19 cellular contexts compared by ENCODE assay signal in genomic region chr22:47997612-47998011, GRCh38.
DNase-seq lines count a peak whose midpoint lies in the region; ATAC-seq, FAIRE-seq and TF ChIP-seq lines count a peak whose summit lies in the region.
"Had no signal": no experiment of that assay in that cellular context is flagged by ENCODE, and none has a peak within 500 bp of the region (broad histone marks: within the 10 kb centered on the region; RNA-seq: fewer than 3 reads in every experiment).

No MANE protein-coding gene starts in this region.

- H3K4me1 ChIP-seq in HepG2 (ENCODE audit: insufficient read depth, low read length) (no peaks in the 10 kb centered on the region), right lobe of liver (no peaks in the 10 kb centered on the region), endodermal cell (ENCODE audit: control insufficient read depth, insufficient read depth, low read length) (no peaks in the 10 kb centered on the region)
- H3K4me1 ChIP-seq in CD4-positive, alpha-beta memory T cell (ENCODE audit: insufficient read depth, low read length), result no peaks in the 10 kb centered on the region
- H3K4me1 ChIP-seq: A549, HAP-1 had no signal

- no peak overlapping the region for H2AFZ ChIP-seq in HepG2 (ENCODE audit: low read length)

- H3K9me3 Mint-ChIP-seq in endodermal cell (peaks cover 24% of the 10 kb centered on the region), nephron progenitor cell (peaks cover 46% of the 10 kb centered on the region), MCF 10A (ENCODE audit: unreplicated experiment) (peaks cover 38% of the 10 kb centered on the region)
- no peaks in the 10 kb centered on the region for H3K9me3 Mint-ChIP-seq in CD4-positive, alpha-beta memory T cell
- H3K9me3 Mint-ChIP-seq: CD8-positive, alpha-beta memory T cell had no signal

- intact Hi-C loops in HepG2 (cut with micrococcal nuclease; ENCODE audit: unreplicated experiment) (no loop called here), right lobe of liver (cut with DNase I) (no loop called here), MCF 10A (cut with micrococcal nuclease) (no loop called here), left ventricle myocardium superior (cut with micrococcal nuclease) (no loop called here)
- intact Hi-C loops in CD4-positive, alpha-beta memory T cell (cut with micrococcal nuclease), result no loop called here

- TF ChIP-seq CTCF in HepG2 (CRISPR knock-in tag; IDR thresholded peaks at IDR 0.05) (no peak), right lobe of liver (IDR thresholded peaks at IDR 0.05) (no peak), endodermal cell (conservative IDR thresholded peaks at IDR 0.05) (no peak), nephron progenitor cell (IDR thresholded peaks at IDR 0.05) (no peak), MCF 10A (IDR thresholded peaks at IDR 0.05; ENCODE audit: unreplicated experiment) (no peak)

- H3K4me2 ChIP-seq in HepG2 (ENCODE audit: low read depth, low read length), result no peak overlapping the region
- H3K4me2 ChIP-seq: A549 had no signal

- 0% methylated on average over 2 of the region's 8 CpGs for WGBS in HepG2 (ENCODE audit: low lambda C conversion rate)
- 52% methylated on average over 5 of the region's 8 CpGs for WGBS in right lobe of liver (ENCODE audit: insufficient coverage, low coverage, low lambda C conversion rate, missing lambda C conversion rate)
- 88 to 90% methylated on average over 8 of the region's 8 CpGs for WGBS in endodermal cell (ENCODE audit: insufficient coverage in 1 of 2, insufficient read length in 1 of 2), 2 experiments

- TF ChIP-seq POLR2A in HepG2 (IDR thresholded peaks at IDR 0.05; ENCODE audit: insufficient read depth in 1 of 2, low read depth in 2 of 2, low read length in 2 of 2) (no peak), right lobe of liver (IDR thresholded peaks at IDR 0.05) (no peak)

- CTCF ChIA-PET in HepG2 (lab: Yijun Ruan, JAX; ENCODE audit: low intra/inter-chr PET ratio, low total read pairs) (no interaction called here), MCF 10A (lab: Yijun Ruan, JAX) (no interaction called here)
- CTCF ChIA-PET in CD4-positive, alpha-beta memory T cell (lab: Charles Lee; ENCODE audit: partially characterized antibody), result no interaction called here

- no peak for DNase-seq in HepG2 (ENCODE audit: low spot score)
- no peak for DNase-seq in right lobe of liver
- no peak for DNase-seq in endodermal cell
- no peak for DNase-seq in nephron progenitor cell
- DNase-seq in MCF 10A (ENCODE audit: unreplicated experiment), result no peak
- no peak for DNase-seq in left ventricle myocardium superior
- no peak for DNase-seq in CD4-positive, alpha-beta memory T cell
- DNase-seq in C1 segment of cervical spinal cord (lab: John Stamatoyannopoulos, UW), result no peak
- DNase-seq: AML-193; CD8-positive, alpha-beta memory T cell; COR-L47; DMS 273 treated with DMSO at 0.1 percent for 48 hours; DMS53 had no signal

- H4K20me1 ChIP-seq in HepG2 (ENCODE audit: insufficient read depth, low read length), result no peaks in the 10 kb centered on the region

- H3K4me1 Mint-ChIP-seq in endodermal cell, result peaks cover 12% of the 10 kb centered on the region
- peaks cover 9% of the 10 kb centered on the region for H3K4me1 Mint-ChIP-seq in nephron progenitor cell
- H3K4me1 Mint-ChIP-seq in MCF 10A (ENCODE audit: insufficient read depth, unreplicated experiment), result no peaks in the 10 kb centered on the region
- H3K4me1 Mint-ChIP-seq in CD4-positive, alpha-beta memory T cell, result no peaks in the 10 kb centered on the region
- H3K4me1 Mint-ChIP-seq: CD8-positive, alpha-beta memory T cell had no signal

- no peaks in the 10 kb centered on the region for H3K36me3 ChIP-seq in HepG2 (replicated peaks in 1 of 2; ENCODE audit: control insufficient read depth in 1 of 2, insufficient read depth in 2 of 2, low read length in 2 of 2)
- no peaks in the 10 kb centered on the region for H3K36me3 ChIP-seq in right lobe of liver
- no peaks in the 10 kb centered on the region for H3K36me3 ChIP-seq in endodermal cell (ENCODE audit: control insufficient read depth, insufficient read depth, low read length)
- no peaks in the 10 kb centered on the region for H3K36me3 ChIP-seq in CD4-positive, alpha-beta memory T cell (ENCODE audit: insufficient read depth, low read length)
- H3K36me3 ChIP-seq: HAP-1 had no signal

- FAIRE-seq in HepG2 (lab: Jason Lieb, UNC), result no peak
- FAIRE-seq: A549, G401.6, GM12891, GM19239 had no signal

- H3K27me3 Mint-ChIP-seq in endodermal cell (ENCODE audit: insufficient read depth) (no peaks in the 10 kb centered on the region), nephron progenitor cell (ENCODE audit: low read depth, poor library complexity) (peaks cover 8% of the 10 kb centered on the region), MCF 10A (ENCODE audit: insufficient read depth, unreplicated experiment) (no peaks in the 10 kb centered on the region)
- peaks cover 0 to 3% of the 10 kb centered on the region in 2 donors for H3K27me3 Mint-ChIP-seq in CD4-positive, alpha-beta memory T cell

- H3K9me3 ChIP-seq in HepG2 (ENCODE audit: low read length) (no peaks in the 10 kb centered on the region), right lobe of liver (no peaks in the 10 kb centered on the region), endodermal cell (ENCODE audit: control insufficient read depth, low read length) (peaks cover 7% of the 10 kb centered on the region)
- H3K9me3 ChIP-seq in CD4-positive, alpha-beta memory T cell (ENCODE audit: control insufficient read depth in 1 of 2, low read length in 2 of 2), result no peaks in the 10 kb centered on the region
- H3K9me3 ChIP-seq: A549, HAP-1 had no signal

- in situ Hi-C loops in HepG2 (cut with HindIII; ENCODE audit: extremely low pct_ligation_motif_present, low pct_unique_long_range_greater_than_20kb), result no loop called here

- BruUV-seq in HepG2 (replicated peaks; lab: Mats Ljungman, UMichigan) (no TSS peak), MCF 10A (replicated peaks; lab: Mats Ljungman, UMichigan) (no TSS peak)

- ATAC-seq in HepG2, result no peak
- no peak for ATAC-seq in right lobe of liver
- ATAC-seq in left ventricle myocardium superior, result no peak
- ATAC-seq: A549 had no signal

- no peak for TF ChIP-seq RAD21 in HepG2 (CRISPR knock-in tag; IDR thresholded peaks at IDR 0.05)

- no peak overlapping the region for H3K27ac ChIP-seq in HepG2 (ENCODE audit: extremely low read length, insufficient read depth, low read length)
- H3K27ac ChIP-seq in right lobe of liver, result no peak overlapping the region
- no peak overlapping the region for H3K27ac ChIP-seq in endodermal cell (ENCODE audit: low read depth, low read length)
- H3K27ac ChIP-seq in CD4-positive, alpha-beta memory T cell (ENCODE audit: low read depth, low read length), result no peak overlapping the region
- H3K27ac ChIP-seq: 22Rv1, A549 had no signal

- H3K27me3 ChIP-seq in HepG2 (ENCODE audit: control insufficient read depth in 1 of 2, insufficient read depth in 2 of 2, low read length in 2 of 2), result peaks cover 2 to 24% of the 10 kb centered on the region in 2 experiments; a peak in 4 of 5 replicates
- H3K27me3 ChIP-seq in right lobe of liver, result no peaks in the 10 kb centered on the region
- no peaks in the 10 kb centered on the region for H3K27me3 ChIP-seq in endodermal cell (ENCODE audit: control insufficient read depth, insufficient read depth, low read length, poor library complexity, severe bottlenecking)
- H3K27me3 ChIP-seq in CD4-positive, alpha-beta memory T cell (ENCODE audit: insufficient read depth, low read length), result no peaks in the 10 kb centered on the region

- no peaks in the 10 kb centered on the region for H3K79me2 ChIP-seq in HepG2 (ENCODE audit: insufficient read depth, low read length)

- H3K4me3 Mint-ChIP-seq in endodermal cell, result no peak overlapping the region
- H3K4me3 Mint-ChIP-seq in nephron progenitor cell, result no peak overlapping the region
- H3K4me3 Mint-ChIP-seq in MCF 10A (ENCODE audit: unreplicated experiment), result no peak overlapping the region
- H3K4me3 Mint-ChIP-seq in CD4-positive, alpha-beta memory T cell, result no peak overlapping the region
- H3K4me3 Mint-ChIP-seq: CD8-positive, alpha-beta memory T cell had no signal

- POLR2A ChIA-PET in HepG2 (lab: Yijun Ruan, JAX) (no interaction called here), MCF 10A (lab: Yijun Ruan, JAX) (interaction anchor here (0.7 kb wide), 1 partner anchor 140 kb away, joined by 3 read pairs; no protein-coding TSS in a partner anchor)
- POLR2A ChIA-PET in CD4-positive, alpha-beta memory T cell (lab: Charles Lee; ENCODE audit: partially characterized antibody), result no interaction called here

- H3K27ac Mint-ChIP-seq in endodermal cell, result peak overlapping the region; percentile 56
- H3K27ac Mint-ChIP-seq in nephron progenitor cell, result peak overlapping the region; percentile 81
- no peak overlapping the region for H3K27ac Mint-ChIP-seq in MCF 10A (ENCODE audit: low read depth, unreplicated experiment)
- H3K27ac Mint-ChIP-seq in CD4-positive, alpha-beta memory T cell, result no peak overlapping the region

- TF ChIP-seq EP300 in HepG2 (IDR thresholded peaks at IDR 0.05; ENCODE audit: low read depth in 2 of 2, low read length in 2 of 2) (no peak), HepG2 (CRISPR knock-in tag; IDR thresholded peaks at IDR 0.05; ENCODE audit: borderline replicate concordance) (no peak)

- H3K36me3 Mint-ChIP-seq in endodermal cell (ENCODE audit: low read depth), result no peaks in the 10 kb centered on the region
- no peaks in the 10 kb centered on the region for H3K36me3 Mint-ChIP-seq in nephron progenitor cell (ENCODE audit: low read depth)
- H3K36me3 Mint-ChIP-seq in MCF 10A (ENCODE audit: insufficient read depth, unreplicated experiment), result no peaks in the 10 kb centered on the region
- no peaks in the 10 kb centered on the region for H3K36me3 Mint-ChIP-seq in CD4-positive, alpha-beta memory T cell
- H3K36me3 Mint-ChIP-seq: CD8-positive, alpha-beta memory T cell had no signal

- H3K9ac ChIP-seq in HepG2 (ENCODE audit: insufficient read depth, low read depth, low read length) (no peak overlapping the region), endodermal cell (ENCODE audit: extremely low read depth, low read length, poor library complexity, severe bottlenecking) (no peak overlapping the region)

- no peak overlapping the region for H3K4me3 ChIP-seq in HepG2 (replicated peaks in 1 of 3; ENCODE audit: insufficient read depth in 1 of 3, low read depth in 2 of 3, low read length in 3 of 3)
- no peak overlapping the region for H3K4me3 ChIP-seq in right lobe of liver
- no peak overlapping the region for H3K4me3 ChIP-seq in endodermal cell (ENCODE audit: low read length)
- H3K4me3 ChIP-seq in CD4-positive, alpha-beta memory T cell (ENCODE audit: low read length in 2 of 2), result no peak overlapping the region
- H3K4me3 ChIP-seq: A549, HAP-1 had no signal

TF ChIP-seq in HepG2, 621 proteins besides CTCF, POLR2A, EP300 and RAD21:
- peak; percentile 94 for TF ChIP-seq CREB1 (IDR thresholded peaks at IDR 0.05)
- no peak for TF ChIP-seq CREB1 (CRISPR knock-in tag; IDR thresholded peaks at IDR 0.05)
- TF ChIP-seq ZNF20 (CRISPR knock-in tag; IDR thresholded peaks at IDR 0.05), result no peak
- TF ChIP-seq MIXL1 (CRISPR knock-in tag; IDR thresholded peaks at IDR 0.05), result no peak
- peak; percentile 85 for TF ChIP-seq ATF7 (IDR thresholded peaks at IDR 0.05)
- no peak for TF ChIP-seq ATF7 (CRISPR knock-in tag; IDR thresholded peaks at IDR 0.05)
- no peak for TF ChIP-seq HMG20B (CRISPR knock-in tag; conservative IDR thresholded peaks at IDR 0.05)
- no peak for TF ChIP-seq ZNF33A (CRISPR knock-in tag; IDR thresholded peaks at IDR 0.05; ENCODE audit: borderline replicate concordance)

Comparison
In these comparisons a context has a peak if more than half of its experiments do, and no peak if none do; other contexts are left out.
1. H3K27ac Mint-ChIP-seq: peak in endodermal cell (single experiment) and nephron progenitor cell (single experiment); none in MCF 10A (single experiment) and CD4-positive, alpha-beta memory T cell (0 of 7).